9 cellular contexts compared by ENCODE assay signal in the genomic region with DNA sequence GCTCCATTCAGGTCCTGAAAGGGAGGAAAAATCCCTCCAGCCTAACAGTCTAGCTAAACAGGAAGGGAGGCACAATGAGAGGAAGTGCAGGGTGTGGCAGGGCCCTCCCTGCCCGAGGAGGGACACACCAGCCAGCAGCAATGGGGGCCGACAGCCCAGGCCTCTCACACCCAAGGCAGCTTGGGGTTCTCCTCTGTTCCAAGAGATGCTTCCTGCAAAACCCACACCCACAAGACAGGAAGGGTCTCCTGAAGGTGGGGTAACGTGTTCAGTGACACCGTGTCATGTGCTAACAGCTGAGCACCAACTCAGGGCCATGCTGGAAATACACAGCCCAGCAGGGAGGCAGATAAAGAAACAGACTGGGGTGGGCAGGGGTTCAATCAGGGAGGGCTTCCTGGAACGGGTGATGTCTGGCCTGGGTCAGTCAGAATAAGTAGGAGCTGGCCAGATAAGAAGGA. TPM values are rescaled to one million over a fixed set of nuclear protein-coding genes. Genes with fewer than 3 reads are reported as not detected.
DNase-seq lines count a peak whose midpoint lies in the region; ATAC-seq, FAIRE-seq and TF ChIP-seq lines count a peak whose summit lies in the region.
"Had no signal": no experiment of that assay in that cellular context is flagged by ENCODE, and none has a peak within 500 bp of the region (broad histone marks: within the 10 kb centered on the region; RNA-seq: fewer than 3 reads in every experiment).

No MANE protein-coding gene starts in this region.

- H3K9ac ChIP-seq in keratinocyte (ENCODE audit: control insufficient read depth, extremely low read depth, insufficient read depth, low read length) = peak overlapping the region; percentile 14

- no peaks in the 10 kb centered on the region for H3K9me3 Mint-ChIP-seq in activated naive CD8-positive, alpha-beta T cell treated with anti-CD3 and anti-CD28 coated beads, Interleukin-2, amount 50 U/mL, for 24 hours
- no peaks in the 10 kb centered on the region for H3K9me3 Mint-ChIP-seq in stimulated activated memory B cell treated with anti-CD40 and anti-IgM and Interleukin-4, amounts not matched to agents 10 μg/mL and 1 μg/mL and 100 μg/mL, for 72 hours

- no peaks in the 10 kb centered on the region for H3K9me1 ChIP-seq in keratinocyte (ENCODE audit: control insufficient read depth, extremely low read depth, insufficient read depth, low read length)

- H3K4me2 ChIP-seq in keratinocyte (ENCODE audit: control insufficient read depth, extremely low read depth, insufficient read depth, low read depth, low read length) = peak overlapping the region; percentile 44

- H3K4me1 Mint-ChIP-seq in activated naive CD8-positive, alpha-beta T cell treated with anti-CD3 and anti-CD28 coated beads, Interleukin-2, amount 50 U/mL, for 24 hours = peaks cover 71% of the 10 kb centered on the region
- peaks cover 50% of the 10 kb centered on the region for H3K4me1 Mint-ChIP-seq in stimulated activated memory B cell treated with anti-CD40 and anti-IgM and Interleukin-4, amounts not matched to agents 10 μg/mL and 1 μg/mL and 100 μg/mL, for 72 hours

- H3K9me3 ChIP-seq in KOPT-K1 (ENCODE audit: insufficient read depth, low read length, poor library complexity, severe bottlenecking) (no peaks in the 10 kb centered on the region), keratinocyte (ENCODE audit: control insufficient read depth, low read depth, low read length) (no peaks in the 10 kb centered on the region), WERI-Rb-1 (ENCODE audit: severe bottlenecking) (no peaks in the 10 kb centered on the region)

- no peaks in the 10 kb centered on the region for H3K79me2 ChIP-seq in keratinocyte (ENCODE audit: control insufficient read depth, insufficient read depth, low read length)

- dilution Hi-C loops in keratinocyte (cut with MboI; ENCODE audit: extremely low pct_ligation_motif_present, low sequenced_read_pairs) = no loop called here

- no peak overlapping the region for H3K4me3 ChIP-seq in keratinocyte (ENCODE audit: control insufficient read depth in 2 of 3, extremely low read depth in 1 of 3, insufficient read depth in 2 of 3, low read depth in 1 of 3, low read length in 3 of 3)
- H3K4me3 ChIP-seq in WERI-Rb-1 (ENCODE audit: low read depth, low read length) = no peak overlapping the region

- H3K27ac Mint-ChIP-seq in activated naive CD8-positive, alpha-beta T cell treated with anti-CD3 and anti-CD28 coated beads, Interleukin-2, amount 50 U/mL, for 24 hours = peak overlapping the region; percentile 87
- H3K27ac Mint-ChIP-seq in stimulated activated memory B cell treated with anti-CD40 and anti-IgM and Interleukin-4, amounts not matched to agents 10 μg/mL and 1 μg/mL and 100 μg/mL, for 72 hours = peak overlapping the region; percentile 95

- H3K36me3 Mint-ChIP-seq in activated naive CD8-positive, alpha-beta T cell treated with anti-CD3 and anti-CD28 coated beads, Interleukin-2, amount 50 U/mL, for 24 hours (ENCODE audit: low read depth) = peaks cover 48% of the 10 kb centered on the region
- H3K36me3 Mint-ChIP-seq in stimulated activated memory B cell treated with anti-CD40 and anti-IgM and Interleukin-4, amounts not matched to agents 10 μg/mL and 1 μg/mL and 100 μg/mL, for 72 hours = peaks cover 48% of the 10 kb centered on the region

- H3K36me3 ChIP-seq in KOPT-K1 (ENCODE audit: insufficient read depth, low read length) = peaks cover 5% of the 10 kb centered on the region; the same call in 1 of the 2 replicates
- peaks cover 0 to 9% of the 10 kb centered on the region in 2 experiments for H3K36me3 ChIP-seq in keratinocyte (ENCODE audit: control insufficient read depth in 2 of 2, extremely low read depth in 1 of 2, insufficient read depth in 2 of 2, low read length in 2 of 2)
- no peaks in the 10 kb centered on the region for H3K36me3 ChIP-seq in WERI-Rb-1

- no peak for ATAC-seq in activated naive CD8-positive, alpha-beta T cell treated with anti-CD3 and anti-CD28 coated beads, Interleukin-2, amount 50 U/mL, for 24 hours
- ATAC-seq in stimulated activated memory B cell treated with anti-CD40 and anti-IgM and Interleukin-4, amounts not matched to agents 10 μg/mL and 1 μg/mL and 100 μg/mL, for 72 hours = no peak

- H3K27me3 ChIP-seq in keratinocyte (ENCODE audit: control insufficient read depth, extremely low read depth, insufficient read depth, low read length) = no peaks in the 10 kb centered on the region
- no peaks in the 10 kb centered on the region for H3K27me3 ChIP-seq in WERI-Rb-1 (ENCODE audit: insufficient read depth, low read depth, severe bottlenecking)

- peaks cover 12% of the 10 kb centered on the region for H3K4me1 ChIP-seq in keratinocyte (ENCODE audit: control insufficient read depth, extremely low read depth, insufficient read depth, low read length)

- no peak for TF ChIP-seq CTCF in keratinocyte (optimal IDR thresholded peaks at IDR 0.05 in 1 of 3, IDR thresholded peaks at IDR 0.05 in 1 of 3, conservative IDR thresholded peaks at IDR 0.05 in 1 of 3; ENCODE audit: extremely low read depth in 1 of 3, insufficient read depth in 2 of 3, low read length in 3 of 3)
- no peak for TF ChIP-seq CTCF in WERI-Rb-1 (IDR thresholded peaks at IDR 0.05; ENCODE audit: low read depth, low read length)

- peak overlapping the region; percentile 63 for H2AFZ ChIP-seq in keratinocyte (ENCODE audit: control insufficient read depth, low read length)

- FAIRE-seq in keratinocyte (lab: Jason Lieb, UNC) (peak; percentile 76), urothelium cell line (lab: Jason Lieb, UNC) (no peak), HTR-8/SVneo (lab: Jason Lieb, UNC) (no peak)

- no peak overlapping the region for H3K4me3 Mint-ChIP-seq in activated naive CD8-positive, alpha-beta T cell treated with anti-CD3 and anti-CD28 coated beads, Interleukin-2, amount 50 U/mL, for 24 hours
- H3K4me3 Mint-ChIP-seq in stimulated activated memory B cell treated with anti-CD40 and anti-IgM and Interleukin-4, amounts not matched to agents 10 μg/mL and 1 μg/mL and 100 μg/mL, for 72 hours = peak overlapping the region; percentile 52

- no peaks in the 10 kb centered on the region for H3K27me3 Mint-ChIP-seq in activated naive CD8-positive, alpha-beta T cell treated with anti-CD3 and anti-CD28 coated beads, Interleukin-2, amount 50 U/mL, for 24 hours
- no peaks in the 10 kb centered on the region for H3K27me3 Mint-ChIP-seq in stimulated activated memory B cell treated with anti-CD40 and anti-IgM and Interleukin-4, amounts not matched to agents 10 μg/mL and 1 μg/mL and 100 μg/mL, for 72 hours

- no peak for DNase-seq in activated naive CD8-positive, alpha-beta T cell treated with anti-CD3 and anti-CD28 coated beads, Interleukin-2, amount 50 U/mL, for 24 hours
- DNase-seq in keratinocyte (ENCODE audit: low read depth, low spot score) (no peak), WERI-Rb-1 (no peak), COLO829 (ENCODE audit: low spot score) (no peak), urothelium cell line (ENCODE audit: low spot score) (no peak), HTR-8/SVneo (ENCODE audit: insufficient read length, low spot score) (no peak)
- DNase-seq: NCI-H2171 had no signal

- peak overlapping the region; percentile 21 for H3K27ac ChIP-seq in KOPT-K1 (ENCODE audit: low read depth, low read length, poor library complexity, severe bottlenecking)
- no peak overlapping the region for H3K27ac ChIP-seq in keratinocyte (ENCODE audit: control insufficient read depth, insufficient read depth, low read length)
- no peak overlapping the region for H3K27ac ChIP-seq in WERI-Rb-1

- no peaks in the 10 kb centered on the region for H4K20me1 ChIP-seq in keratinocyte (ENCODE audit: control insufficient read depth, extremely low read depth, insufficient read depth, low read length)

RNA-seq across cellular contexts. Expression of gene ECE1, which starts 10.2 kb away (rescaled TPM):
- polyA plus RNA-seq in keratinocyte = 30.9 to 59.1 TPM (median 55.5 TPM) in 3 replicates
- 25.1 TPM for polyA plus RNA-seq in keratinocyte (2011; ENCODE audit: low read depth)
- 27.2 and 30.0 TPM in 2 replicates for polyA plus RNA-seq in keratinocyte (2011; cell fraction: cytosol; rRNA removed)
- 101 and 110 TPM in 2 replicates for polyA plus RNA-seq in keratinocyte (2011; cell fraction: nucleus; rRNA removed)
- 28.3 and 58.7 TPM in 2 replicates for polyA plus RNA-seq in keratinocyte (2012; ENCODE audit: low replicate concordance)
- 30.9 to 124 TPM (median 45.5 TPM) in 3 replicates for polyA minus RNA-seq in keratinocyte
- 38.0 TPM for polyA minus RNA-seq in keratinocyte (2011; cell fraction: cytosol; rRNA and poly(A)+ RNA removed)
- 86.6 and 113 TPM in 2 replicates for polyA minus RNA-seq in keratinocyte (2011; cell fraction: nucleus; rRNA and poly(A)+ RNA removed)
